ENCODE assay signal across 15 cellular contexts in the genomic region with DNA sequence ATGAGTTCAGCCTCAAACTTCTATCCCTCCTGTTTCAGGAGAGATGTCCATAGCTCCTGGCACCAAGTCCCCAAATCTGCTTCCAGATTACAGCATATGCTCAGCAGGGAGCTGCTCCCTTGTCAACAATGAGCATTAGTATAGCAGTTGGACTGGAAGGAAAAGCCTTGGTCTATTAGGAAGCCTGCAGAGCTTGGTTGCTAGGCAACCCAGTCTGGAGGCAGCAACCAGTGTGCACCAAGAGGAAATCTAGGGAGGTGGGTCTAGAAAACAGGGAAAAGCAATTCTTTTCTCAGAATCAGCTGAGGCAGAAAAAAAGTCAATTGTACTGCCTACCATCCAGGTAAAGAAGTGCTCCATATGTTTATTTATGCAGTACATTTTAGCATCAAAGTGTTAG.
DNase-seq lines count a peak whose midpoint lies in the region; TF ChIP-seq lines count a peak whose summit lies in the region.
"Had no signal": no experiment of that assay in that cellular context is flagged by ENCODE, and none has a peak within 500 bp of the region (broad histone marks: within the 10 kb centered on the region; RNA-seq: fewer than 3 reads in every experiment).

No MANE protein-coding gene starts in this region.

- H3K4me1 ChIP-seq in ascending aorta: peaks cover 0 to 61% of the 10 kb centered on the region in 2 donors
- H3K4me1 ChIP-seq: uterus had no signal

- no peak overlapping the region for H3K4me3 ChIP-seq in ascending aorta
- H3K4me3 ChIP-seq: gastrocnemius medialis, uterus had no signal

- no peaks in the 10 kb centered on the region for H3K36me3 ChIP-seq in ascending aorta
- H3K36me3 ChIP-seq: gastrocnemius medialis, uterus had no signal

- peak; percentile 44 for DNase-seq in DMS79 (lab: John Stamatoyannopoulos, UW)
- peak; percentile 7 for DNase-seq in NCI-H2029 treated with DMSO at 0.1 percent for 48 hours (lab: John Stamatoyannopoulos, UW)
- DNase-seq in ascending aorta (ENCODE audit: low spot score in 2 of 2): peak in 1 of 2 donors; percentile 66
- DNase-seq in medulla oblongata (ENCODE audit: extremely low spot score): peak; percentile 30
- no peak for DNase-seq in T1000 (lab: John Stamatoyannopoulos, UW)
- no peak for DNase-seq in hepatic stellate cell (ENCODE audit: low spot score)
- DNase-seq in GM19240 (ENCODE audit: insufficient read length, low spot score): no peak
- DNase-seq in OCI-M1 (lab: John Stamatoyannopoulos, UW): no peak
- DNase-seq: activated CD4-positive, alpha-beta T cell treated with anti-CD3 and anti-CD28 coated beads, Interleukin-2, amount 50 U/mL, for 1 hour; activated naive CD4-positive, alpha-beta T cell treated with Interleukin-2 at 50 U/mL for 16 hours; gastrocnemius medialis; midbrain; NCI-H526 treated with DMSO at 0.1 percent for 48 hours; SW 1271; uterus had no signal

- no peaks in the 10 kb centered on the region for H3K27me3 ChIP-seq in ascending aorta
- H3K27me3 ChIP-seq: gastrocnemius medialis, uterus had no signal

- H3K27ac ChIP-seq in ascending aorta: peak overlapping the region; percentile 85 to 90
- H3K27ac ChIP-seq: gastrocnemius medialis, uterus had no signal

- TF ChIP-seq CTCF in ascending aorta (IDR thresholded peaks at IDR 0.05): no peak

- intact Hi-C loops in ascending aorta (cut with DNase I): loop anchor here (10.0 kb wide), 3 partner anchors 950 to 1330 kb away; partner anchors contain the start of gene SPARC

- H3K9me3 ChIP-seq in ascending aorta: no peaks in the 10 kb centered on the region
- H3K9me3 ChIP-seq: gastrocnemius medialis, uterus had no signal

Comparison
In these comparisons a context has a peak if more than half of its experiments do, and no peak if none do; other contexts are left out.
1. DNase-seq: peak in DMS79 (single experiment), NCI-H2029 treated with DMSO at 0.1 percent for 48 hours (single experiment) and medulla oblongata (single experiment); none in T1000 (single experiment), hepatic stellate cell (single experiment), GM19240 (single experiment) and OCI-M1 (single experiment).